In the genomic region with DNA sequence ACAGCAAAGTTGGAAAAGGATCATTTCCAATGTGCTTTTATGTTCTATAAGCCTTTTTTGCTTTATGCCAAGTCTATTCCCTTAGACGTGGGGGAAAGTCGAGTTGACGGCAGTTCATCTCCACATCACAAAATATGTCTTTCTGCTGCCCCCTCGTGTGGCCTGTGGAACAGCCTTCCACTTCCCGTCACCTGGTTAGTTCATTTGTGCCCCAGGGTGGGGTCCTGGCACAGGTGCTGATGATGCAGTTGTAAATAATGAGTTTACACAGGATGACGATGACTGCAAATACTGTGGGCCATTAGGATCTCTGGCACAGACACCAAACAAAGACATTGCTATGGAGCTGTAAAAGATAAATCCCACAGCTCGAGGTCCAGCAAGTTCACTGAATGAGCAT, we compare ENCODE assay signal across 2 cellular contexts.
A peak's percentile ranks its signal among the peaks of the same experiment; 100 is the strongest.
TF ChIP-seq lines count a peak whose summit lies in the region.

No MANE protein-coding gene starts in this region.

TF ChIP-seq in HEK293, 187 proteins besides CTCF, POLR2A, EP300 and RAD21:
- TF ChIP-seq, protein P1, sequence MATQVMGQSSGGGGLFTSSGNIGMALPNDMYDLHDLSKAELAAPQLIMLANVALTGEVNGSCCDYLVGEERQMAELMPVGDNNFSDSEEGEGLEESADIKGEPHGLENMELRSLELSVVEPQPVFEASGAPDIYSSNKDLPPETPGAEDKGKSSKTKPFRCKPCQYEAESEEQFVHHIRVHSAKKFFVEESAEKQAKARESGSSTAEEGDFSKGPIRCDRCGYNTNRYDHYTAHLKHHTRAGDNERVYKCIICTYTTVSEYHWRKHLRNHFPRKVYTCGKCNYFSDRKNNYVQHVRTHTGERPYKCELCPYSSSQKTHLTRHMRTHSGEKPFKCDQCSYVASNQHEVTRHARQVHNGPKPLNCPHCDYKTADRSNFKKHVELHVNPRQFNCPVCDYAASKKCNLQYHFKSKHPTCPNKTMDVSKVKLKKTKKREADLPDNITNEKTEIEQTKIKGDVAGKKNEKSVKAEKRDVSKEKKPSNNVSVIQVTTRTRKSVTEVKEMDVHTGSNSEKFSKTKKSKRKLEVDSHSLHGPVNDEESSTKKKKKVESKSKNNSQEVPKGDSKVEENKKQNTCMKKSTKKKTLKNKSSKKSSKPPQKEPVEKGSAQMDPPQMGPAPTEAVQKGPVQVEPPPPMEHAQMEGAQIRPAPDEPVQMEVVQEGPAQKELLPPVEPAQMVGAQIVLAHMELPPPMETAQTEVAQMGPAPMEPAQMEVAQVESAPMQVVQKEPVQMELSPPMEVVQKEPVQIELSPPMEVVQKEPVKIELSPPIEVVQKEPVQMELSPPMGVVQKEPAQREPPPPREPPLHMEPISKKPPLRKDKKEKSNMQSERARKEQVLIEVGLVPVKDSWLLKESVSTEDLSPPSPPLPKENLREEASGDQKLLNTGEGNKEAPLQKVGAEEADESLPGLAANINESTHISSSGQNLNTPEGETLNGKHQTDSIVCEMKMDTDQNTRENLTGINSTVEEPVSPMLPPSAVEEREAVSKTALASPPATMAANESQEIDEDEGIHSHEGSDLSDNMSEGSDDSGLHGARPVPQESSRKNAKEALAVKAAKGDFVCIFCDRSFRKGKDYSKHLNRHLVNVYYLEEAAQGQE (tag by site-specific recombination; IDR thresholded peaks at IDR 0.05), result no peak
- TF ChIP-seq ZNF10 (tag by site-specific recombination; IDR thresholded peaks at IDR 0.05) (peak; percentile 80), SALL2 (tag by site-specific recombination; IDR thresholded peaks at IDR 0.05; ENCODE audit: borderline replicate concordance) (no peak)
TF ChIP-seq in HEK293: peak in this region for 1.

TF ChIP-seq in K562, 482 proteins besides CTCF, POLR2A, EP300 and RAD21:
- TF ChIP-seq ZNF134 (CRISPR knock-in tag; conservative IDR thresholded peaks at IDR 0.05), result 0 out of 2 replicates have a peak, but pooled peaks have one; percentile 26
- no peak; the same call in 1 of the 2 replicates for TF ChIP-seq STAG1 (CRISPR knock-in tag; IDR thresholded peaks at IDR 0.05; ENCODE audit: borderline replicate concordance)
TF ChIP-seq in K562: peak in this region for 1.
